Comparison of ENCODE assay signal across 29 cellular contexts in genomic region chr12:107349839-107350238, GRCh38.
"Had no signal": no experiment of that assay in that cellular context is flagged by ENCODE, and none has a peak within 500 bp of the region (broad histone marks: within the 10 kb centered on the region; RNA-seq: fewer than 3 reads in every experiment).

No MANE protein-coding gene starts in this region.

- H3K9ac ChIP-seq: KMS-11 had no signal

- H3K27ac Mint-ChIP-seq: activated CD4-positive, alpha-beta T cell treated with anti-CD3 and anti-CD28 coated beads for 36 hours; activated CD4-positive, alpha-beta T cell treated with anti-CD3 and anti-CD28 coated beads, Interleukin-2, amount 10 ng/mL, durations not matched to agents 7 days and 5 days; activated CD8-positive, alpha-beta T cell treated with anti-CD3 and anti-CD28 coated beads, Interleukin-2, amount 10 ng/mL, durations not matched to agents 7 days and 5 days; activated naive CD4-positive, alpha-beta T cell treated with anti-CD3 and anti-CD28 coated beads for 36 hours; activated naive CD4-positive, alpha-beta T cell treated with anti-CD3 and anti-CD28 coated beads, Interleukin-2, amount 50 U/mL, for 72 hours; activated naive CD8-positive, alpha-beta T cell treated with anti-CD3 and anti-CD28 coated beads, Interleukin-2, amount 50 U/mL, for 24 hours; activated T-cell treated with anti-CD3 and anti-CD28 coated beads, Interleukin-2, amount 50 U/mL, for 24 hours; activated T-helper 1 cell treated with anti-CD3 and anti-CD28 coated beads, Interleukin-12 subunit alpha, Interleukin-12 subunit beta, Interleukin-2, Interleukin-4 antibody, amounts not matched to agents 30 ng/mL and 10 ng/mL and 1 ng/mL, durations not matched to agents 14 hours and 24 hours and 36 hours; T-helper 1 cell treated with Interleukin-12 subunit alpha and Interleukin-12 subunit beta and Interleukin-4 antibody, amounts not matched to agents 30 μg/mL and 1 μg/mL, for 36 hours; T-helper 2 cell treated with Interferon-gamma antibody and Interleukin-4, amounts not matched to agents 5 μg/mL and 100 μg/mL, for 36 hours; WTC11 had no signal

- H3K27me3 Mint-ChIP-seq: activated CD4-positive, alpha-beta T cell treated with anti-CD3 and anti-CD28 coated beads for 36 hours; activated CD4-positive, alpha-beta T cell treated with anti-CD3 and anti-CD28 coated beads, Interleukin-2, amount 10 ng/mL, durations not matched to agents 7 days and 5 days; activated naive CD8-positive, alpha-beta T cell treated with anti-CD3 and anti-CD28 coated beads, Interleukin-2, amount 50 U/mL, for 24 hours; activated T-cell treated with anti-CD3 and anti-CD28 coated beads, Interleukin-2, amount 50 U/mL, for 24 hours had no signal

- ATAC-seq: activated CD4-positive, alpha-beta T cell treated with anti-CD3 and anti-CD28 coated beads for 36 hours; activated CD4-positive, CD25-positive, alpha-beta regulatory T cell treated with anti-CD3 and anti-CD28 coated beads, Interleukin-2, amount 50 U/mL, for 24 hours; activated CD8-positive, alpha-beta T cell treated with anti-CD3 and anti-CD28 coated beads, Interleukin-2, amount 10 ng/mL, durations not matched to agents 7 days and 5 days; activated naive CD4-positive, alpha-beta T cell treated with anti-CD3 and anti-CD28 coated beads, Interleukin-2, amount 50 U/mL, for 72 hours; activated naive CD8-positive, alpha-beta T cell treated with anti-CD3 and anti-CD28 coated beads, Interleukin-2, amount 50 U/mL, for 24 hours; WTC11 had no signal

- FAIRE-seq: TTC549 had no signal

- H3K4me3 Mint-ChIP-seq: activated CD4-positive, alpha-beta T cell treated with anti-CD3 and anti-CD28 coated beads for 36 hours; activated CD4-positive, alpha-beta T cell treated with anti-CD3 and anti-CD28 coated beads, Interleukin-2, amount 10 ng/mL, durations not matched to agents 7 days and 5 days; activated CD8-positive, alpha-beta T cell treated with anti-CD3 and anti-CD28 coated beads, Interleukin-2, amount 10 ng/mL, durations not matched to agents 7 days and 5 days; activated naive CD4-positive, alpha-beta T cell treated with anti-CD3 and anti-CD28 coated beads for 36 hours; activated naive CD8-positive, alpha-beta T cell treated with anti-CD3 and anti-CD28 coated beads, Interleukin-2, amount 50 U/mL, for 24 hours; activated T-cell treated with anti-CD3 and anti-CD28 coated beads, Interleukin-2, amount 50 U/mL, for 24 hours; activated T-helper 1 cell treated with anti-CD3 and anti-CD28 coated beads, Interleukin-12 subunit alpha, Interleukin-12 subunit beta, Interleukin-2, Interleukin-4 antibody, amounts not matched to agents 30 ng/mL and 10 ng/mL and 1 ng/mL, durations not matched to agents 14 hours and 24 hours and 36 hours; brain; T-helper 1 cell treated with Interleukin-12 subunit alpha and Interleukin-12 subunit beta and Interleukin-4 antibody, amounts not matched to agents 30 μg/mL and 1 μg/mL, for 36 hours; T-helper 2 cell treated with Interferon-gamma antibody and Interleukin-4, amounts not matched to agents 5 μg/mL and 100 μg/mL, for 36 hours; WTC11 had no signal

- H3K4me1 Mint-ChIP-seq: WTC11 had no signal

- H3K36me3 ChIP-seq: SJCRH30 had no signal

- H3K27me3 ChIP-seq: SJCRH30 had no signal

- H3K4me3 ChIP-seq: SJCRH30, SK-N-MC had no signal

- H3K4me2 ChIP-seq: KMS-11 had no signal

- H3K9me3 ChIP-seq: SJCRH30 had no signal

- H3K27ac ChIP-seq: KMS-11, SJCRH30, SK-N-MC had no signal

- H3K36me3 Mint-ChIP-seq: brain had no signal

- DNase-seq: activated CD4-positive, alpha-beta T cell treated with anti-CD3 and anti-CD28 coated beads for 36 hours; activated CD4-positive, alpha-beta T cell treated with anti-CD3 and anti-CD28 coated beads, Interleukin-2, amount 10 ng/mL, durations not matched to agents 7 days and 5 days; activated CD4-positive, alpha-beta T cell treated with anti-CD3 and anti-CD28 coated beads, Interleukin-2, amount 50 U/mL, for 48 hours; activated CD8-positive, alpha-beta T cell treated with anti-CD3 and anti-CD28 coated beads, Interleukin-2, amount 10 ng/mL, durations not matched to agents 7 days and 5 days; activated gamma-delta T cell treated with Interleukin-2 at 50 U/mL for 16 hours; activated naive CD4-positive, alpha-beta T cell treated with anti-CD3 and anti-CD28 coated beads for 36 hours; activated naive CD8-positive, alpha-beta T cell treated with anti-CD3 and anti-CD28 coated beads, Interleukin-2, amount 50 U/mL, for 24 hours; activated T-cell treated with anti-CD3 and anti-CD28 coated beads, Interleukin-2, amount 50 U/mL, for 24 hours; cerebellar nuclear complex; MM.1S; MV-4-11; NCI-H1092; NCI-H1436 treated with DMSO at 0.1 percent for 48 hours; NCI-H345; NCI-H510A; NCI-H526; NCI-H774; SHP77 had no signal
